ENCODE assay signal across 10 cellular contexts in genomic region chr17:17957584-17957916, GRCh38. TPM values are rescaled to one million over a fixed set of nuclear protein-coding genes. Genes with fewer than 3 reads are reported as not detected.
DNase-seq lines count a peak whose midpoint lies in the region; ATAC-seq and TF ChIP-seq lines count a peak whose summit lies in the region.
"Had no signal": no experiment of that assay in that cellular context is flagged by ENCODE, and none has a peak within 500 bp of the region (broad histone marks: within the 10 kb centered on the region; RNA-seq: fewer than 3 reads in every experiment).

No MANE protein-coding gene starts in this region.

- H3K36me3 ChIP-seq in PC-3 (ENCODE audit: low read depth, low read length) (peaks cover 9% of the 10 kb centered on the region), prostate gland (no peaks in the 10 kb centered on the region)

- CTCF ChIA-PET in PC-3 (lab: Charles Lee), result interaction anchor here (1.1 kb wide), 1 partner anchor 36 kb away, joined by 6 read pairs; no protein-coding TSS in a partner anchor

- TF ChIP-seq POLR2A in prostate gland (IDR thresholded peaks at IDR 0.05), result no peak

- POLR2A ChIA-PET in PC-3 (lab: Charles Lee; ENCODE audit: unreplicated experiment), result interaction anchor here (0.7 to 1.6 kb wide), 3 partner anchors 15 to 74 kb away, joined by 3 to 26 read pairs (median 7); partner anchors contain the start of gene DRC3

- H3K27me3 ChIP-seq in PC-3 (ENCODE audit: low read length) (no peaks in the 10 kb centered on the region), prostate gland (replicated peaks; ENCODE audit: insufficient read depth) (no peaks in the 10 kb centered on the region)

- H4K20me1 ChIP-seq in PC-3 (ENCODE audit: low read length), result no peaks in the 10 kb centered on the region

- no peak for DNase-seq in CD14-positive monocyte (ENCODE audit: low spot score)
- DNase-seq in PC-3, result peak; percentile 34
- no peak for DNase-seq in prostate gland (ENCODE audit: low spot score)
- DNase-seq in NOMO-1 treated with DMSO at 0.1 percent for 48 hours (lab: John Stamatoyannopoulos, UW; ENCODE audit: unreplicated experiment), result no peak
- no peak for DNase-seq in activated T-cell treated with anti-CD3 and anti-CD28 coated beads for 4 hours
- DNase-seq in OCI-M2 (lab: John Stamatoyannopoulos, UW; ENCODE audit: unreplicated experiment), result no peak
- DNase-seq: KG1, NCI-H2227 treated with DMSO at 0.1 percent for 48 hours had no signal

- intact Hi-C loops in CD14-positive monocyte (cut with micrococcal nuclease), result no loop called here
- intact Hi-C loops in PC-3 (cut with micrococcal nuclease), result loop anchor here (5.0 kb wide), 1 partner anchor 35 kb away; no protein-coding TSS in a partner anchor
- intact Hi-C loops in dendritic cell treated with granulocyte-macrophage colony-stimulating factor and Interleukin-4, amounts not matched to agents 40 ng/mL and 50 ng/mL, for 4 days (cut with micrococcal nuclease), result no loop called here
- intact Hi-C loops in prostate gland (cut with DNase I), result no loop called here

- H3K4me1 ChIP-seq in PC-3 (ENCODE audit: insufficient read depth, low read length), result peaks cover 41% of the 10 kb centered on the region
- H3K4me1 ChIP-seq in prostate gland (replicated peaks), result peaks cover 5% of the 10 kb centered on the region

- TF ChIP-seq CTCF in CD14-positive monocyte (IDR thresholded peaks at IDR 0.05) (no peak), PC-3 (conservative IDR thresholded peaks at IDR 0.05; ENCODE audit: low read depth, low read length) (no peak), prostate gland (IDR thresholded peaks at IDR 0.05) (no peak)

- WGBS in prostate gland, result 78% methylated on average over 7 of the region's 7 CpGs

- H3K9me3 Mint-ChIP-seq in CD14-positive monocyte, result peaks cover 0 to 4% (median 0%) of the 10 kb centered on the region in 7 donors
- no peaks in the 10 kb centered on the region for H3K9me3 Mint-ChIP-seq in dendritic cell treated with granulocyte-macrophage colony-stimulating factor and Interleukin-4, amounts not matched to agents 40 ng/mL and 50 ng/mL, for 4 days

- H3K9ac ChIP-seq in PC-3 (ENCODE audit: low read length), result peak overlapping the region; percentile 78

- ATAC-seq in PC-3 (no peak), HG03354 (IDR thresholded peaks at IDR 0.05; ENCODE audit: poor library complexity, severe bottlenecking, unreplicated experiment) (no peak)

- no peak overlapping the region for H2AFZ ChIP-seq in PC-3 (ENCODE audit: low read length)

- H3K27me3 Mint-ChIP-seq in CD14-positive monocyte (ENCODE audit: low read depth in 3 of 3), result no peaks in the 10 kb centered on the region
- H3K27me3 Mint-ChIP-seq in dendritic cell treated with granulocyte-macrophage colony-stimulating factor and Interleukin-4, amounts not matched to agents 40 ng/mL and 50 ng/mL, for 4 days, result no peaks in the 10 kb centered on the region

- H3K9me3 ChIP-seq in PC-3 (ENCODE audit: low read length) (no peaks in the 10 kb centered on the region), prostate gland (no peaks in the 10 kb centered on the region)

- H3K36me3 Mint-ChIP-seq in CD14-positive monocyte, result peaks cover 19 to 31% of the 10 kb centered on the region in 2 donors
- peaks cover 20% of the 10 kb centered on the region for H3K36me3 Mint-ChIP-seq in dendritic cell treated with granulocyte-macrophage colony-stimulating factor and Interleukin-4, amounts not matched to agents 40 ng/mL and 50 ng/mL, for 4 days (ENCODE audit: low read depth)

- H3K4me2 ChIP-seq in PC-3 (ENCODE audit: low read length), result peak overlapping the region; percentile 78

- H3K27ac Mint-ChIP-seq in CD14-positive monocyte, result peak overlapping the region in 4 of 7 donors; percentile 81 to 96 (median 92)
- H3K27ac Mint-ChIP-seq in dendritic cell treated with granulocyte-macrophage colony-stimulating factor and Interleukin-4, amounts not matched to agents 40 ng/mL and 50 ng/mL, for 4 days, result peak overlapping the region; percentile 84

- BruUV-seq in PC-3 (replicated peaks; lab: Mats Ljungman, UMichigan), result no TSS peak

- peaks cover 39% of the 10 kb centered on the region for H3K4me1 Mint-ChIP-seq in CD14-positive monocyte
- H3K4me1 Mint-ChIP-seq in dendritic cell treated with granulocyte-macrophage colony-stimulating factor and Interleukin-4, amounts not matched to agents 40 ng/mL and 50 ng/mL, for 4 days (ENCODE audit: low read depth), result peaks cover 29% of the 10 kb centered on the region

- H3K4me3 Mint-ChIP-seq in CD14-positive monocyte, result no peak overlapping the region
- H3K4me3 Mint-ChIP-seq in dendritic cell treated with granulocyte-macrophage colony-stimulating factor and Interleukin-4, amounts not matched to agents 40 ng/mL and 50 ng/mL, for 4 days, result no peak overlapping the region

- H3K27ac ChIP-seq in PC-3 (ENCODE audit: low read length) (peak overlapping the region; percentile 97), prostate gland (peak overlapping the region; percentile 61 to 68)

- H3K79me2 ChIP-seq in PC-3 (ENCODE audit: low read length), result peaks cover 88% of the 10 kb centered on the region

- H3K9me2 ChIP-seq in PC-3 (replicated peaks; ENCODE audit: low read length), result no peaks in the 10 kb centered on the region

- H3K4me3 ChIP-seq in PC-3 (ENCODE audit: low read length) (peak overlapping the region; percentile 36; the same call in 1 of the 2 replicates), prostate gland (no peak overlapping the region)

- peaks cover 7% of the 10 kb centered on the region for H3F3A ChIP-seq in PC-3 (ENCODE audit: low read length, unreplicated experiment)

RNA-seq across cellular contexts. Expression of gene TOM1L2, which starts 14.7 kb away (rescaled TPM):
- 1 to 10 TPM; 1.7 to 2.8 TPM for polyA plus RNA-seq in CD14-positive monocyte
- total RNA-seq in PC-3 (2014; rRNA removed) (53.3 and 77.1 TPM in 2 replicates), prostate gland (100 to 1,000 TPM; 162 to 185 TPM)

RNA-seq across cellular contexts. Expression of gene DRC3, which starts 15.1 kb away (rescaled TPM):
- under 1 TPM; 0.39 to 0.58 TPM for polyA plus RNA-seq in CD14-positive monocyte
- total RNA-seq in PC-3 (2014; rRNA removed) (1.9 and 2.2 TPM in 2 replicates), prostate gland (1 to 10 TPM; 4.5 to 10.0 TPM)
